Comparison of ENCODE assay signal across 8 cellular contexts in the genomic region with DNA sequence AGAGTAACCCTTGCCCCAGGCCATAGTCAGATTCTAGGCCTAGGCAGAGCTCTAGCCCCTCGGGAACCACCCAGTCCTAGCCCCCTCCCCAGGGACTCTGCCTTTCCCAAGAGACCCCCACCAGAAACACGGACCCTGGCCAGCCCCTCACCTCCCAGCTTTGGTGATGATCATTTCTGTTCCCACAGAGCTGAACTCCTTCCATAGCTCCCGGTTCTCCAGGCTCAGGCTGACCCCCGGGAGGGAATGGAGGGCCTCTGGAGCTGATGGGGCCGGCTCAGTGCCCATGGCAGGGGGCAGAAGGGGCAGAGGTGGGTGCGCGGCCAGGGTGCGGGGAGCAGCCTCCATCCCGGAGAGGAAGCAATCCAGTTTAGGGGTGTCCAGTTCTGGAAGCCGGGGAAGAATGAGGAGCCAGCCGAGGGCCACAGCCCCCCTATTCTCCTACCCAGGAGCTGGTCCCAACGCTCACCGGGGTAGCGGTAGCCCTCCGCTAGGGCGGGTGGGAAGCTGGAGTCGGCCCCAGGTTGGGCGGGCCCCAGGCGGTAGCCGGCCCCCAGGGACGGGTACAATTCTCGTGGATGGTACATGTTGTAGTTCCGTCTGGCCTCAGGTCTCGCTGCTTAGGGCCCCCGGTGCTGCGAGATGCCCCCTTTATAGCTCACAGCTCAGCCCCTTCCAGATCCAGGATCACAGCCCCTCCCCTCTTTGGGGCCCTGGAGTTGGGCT. TPM values are rescaled to one million over a fixed set of nuclear protein-coding genes. Genes with fewer than 3 reads are reported as not detected.
A peak's percentile ranks its signal among the peaks of the same experiment; 100 is the strongest.
DNase-seq lines count a peak whose midpoint lies in the region; ATAC-seq, FAIRE-seq and TF ChIP-seq lines count a peak whose summit lies in the region.

No MANE protein-coding gene starts in this region.

- BruUV-seq in GM12878 (replicated peaks; lab: Mats Ljungman, UMichigan) = no TSS peak

- no peak for DNase-seq in activated T-cell treated with anti-CD3 and anti-CD28 coated beads, Interleukin-2, amount 50 U/mL, for 72 hours
- DNase-seq in activated T-cell treated with anti-CD3 and anti-CD28 coated beads, Interleukin-2, amount 50 U/mL, for 48 hours = no peak
- DNase-seq in GM12878 (ENCODE audit: low read depth, low spot score) = no peak
- DNase-seq in mucosa of descending colon = peak in 2 of 3 donors; percentile 51 to 61
- DNase-seq in transverse colon = no peak
- no peak for DNase-seq in SKM-1 treated with dmso at 0.1 percent for 144 hours (lab: John Stamatoyannopoulos, UW; ENCODE audit: unreplicated experiment)

- SMC1A ChIA-PET in GM12878 (lab: Charles Lee; ENCODE audit: uncharacterized antibody, unreplicated experiment) = interaction anchor here (1.3 to 3.4 kb wide), 5 partner anchors 9 to 318 kb away, joined by 3 to 18 read pairs (median 5); a partner anchor contains a TSS

- H3K27me3 ChIP-seq in GM12878 (replicated peaks in 1 of 2; ENCODE audit: control insufficient read depth in 2 of 2, insufficient read depth in 2 of 2, low read length in 1 of 2) (no peaks in the 10 kb centered on the region), transverse colon (no peaks in the 10 kb centered on the region)

- no peaks in the 10 kb centered on the region for H4K20me1 ChIP-seq in GM12878 (ENCODE audit: control insufficient read depth, insufficient read depth)

- in situ Hi-C loops in GM12878 (cut with MboI) = loop anchor here (5.0 to 25.0 kb wide), 2 partner anchors 317 to 1797 kb away; a partner anchor contains a TSS
- in situ Hi-C loops in transverse colon (cut with MboI; ENCODE audit: low pct_ligation_motif_present in 1 of 4, low pct_unique_long_range_greater_than_20kb in 1 of 4, low sequenced_read_pairs in 3 of 4) = loop anchor here in 2 of 4 donors (25.0 kb wide), 2 partner anchors 322 to 547 kb away; a partner anchor contains a TSS

- H3K36me3 ChIP-seq in GM12878 (ENCODE audit: control insufficient read depth in 2 of 2, insufficient read depth in 2 of 2, low read length in 1 of 2) = peaks cover 0 to 1% of the 10 kb centered on the region in 2 experiments; a peak in 1 of 4 replicates
- H3K36me3 ChIP-seq in mucosa of descending colon (ENCODE audit: low read depth) = no peaks in the 10 kb centered on the region
- no peaks in the 10 kb centered on the region for H3K36me3 ChIP-seq in transverse colon

- no peak overlapping the region; the same call in 1 of the 2 replicates for H2AFZ ChIP-seq in GM12878 (ENCODE audit: control insufficient read depth, low read depth, low read length)

- peaks cover 58% of the 10 kb centered on the region for H3K4me1 Mint-ChIP-seq in activated T-cell treated with anti-CD3 and anti-CD28 coated beads, Interleukin-2, amount 50 U/mL, for 72 hours (ENCODE audit: low read depth)

- 77% methylated on average over 26 of the region's 26 CpGs for WGBS in GM12878 (ENCODE audit: insufficient coverage, insufficient replicate concordance, low lambda C conversion rate, missing lambda C conversion rate)
- 71% methylated on average over 26 of the region's 26 CpGs; no CpG with 5 or more reads in 1 of the 2 donors for WGBS in transverse colon (ENCODE audit: low coverage in 1 of 2), 2 donors

- ATAC-seq in activated T-cell treated with anti-CD3 and anti-CD28 coated beads, Interleukin-2, amount 50 U/mL, for 72 hours (replicated peaks in 1 of 2) = no peak
- ATAC-seq in GM12878 = no peak
- no peak for ATAC-seq in mucosa of descending colon
- no peak for ATAC-seq in HG03565 (IDR thresholded peaks at IDR 0.05; ENCODE audit: unreplicated experiment)
- no peak for ATAC-seq in GM18858 (IDR thresholded peaks at IDR 0.05; ENCODE audit: unreplicated experiment)

- peak overlapping the region; percentile 97; the same call in 1 of the 2 replicates for H3K4me2 ChIP-seq in GM12878 (ENCODE audit: control insufficient read depth, insufficient read depth)

- peaks cover 2% of the 10 kb centered on the region; the same call in 1 of the 2 replicates for H3K79me2 ChIP-seq in GM12878 (ENCODE audit: control insufficient read depth, insufficient read depth, low read length)

- TF ChIP-seq RAD21 in GM12878 (IDR thresholded peaks at IDR 0.05; ENCODE audit: insufficient read depth, low read depth, low read length) = no peak

- no peak for TF ChIP-seq EP300 in GM12878 (IDR thresholded peaks at IDR 0.05; ENCODE audit: borderline replicate concordance in 1 of 2, control insufficient read depth in 1 of 2, low read depth in 2 of 2, low read length in 2 of 2)
- TF ChIP-seq EP300 in transverse colon (IDR thresholded peaks at IDR 0.05; ENCODE audit: low read depth) = no peak

- H3K27ac Mint-ChIP-seq in activated T-cell treated with anti-CD3 and anti-CD28 coated beads, Interleukin-2, amount 50 U/mL, for 72 hours = no peak overlapping the region

- H3K27ac ChIP-seq in GM12878 (ENCODE audit: control insufficient read depth, insufficient read depth) (no peak overlapping the region), transverse colon (peak overlapping the region in 3 of 4 donors; percentile 78 to 92 (median 92))

- POLR2A ChIA-PET in GM12878 (lab: Charles Lee) = interaction anchor here (0.6 to 5.3 kb wide), 15 partner anchors 11 to 339 kb away, joined by 3 to 59 read pairs (median 5); a partner anchor contains a TSS

- peak overlapping the region; percentile 42 to 59 for H3K4me3 Mint-ChIP-seq in activated T-cell treated with anti-CD3 and anti-CD28 coated beads, Interleukin-2, amount 50 U/mL, for 72 hours

- H3K4me1 ChIP-seq in GM12878 (ENCODE audit: control insufficient read depth, insufficient read depth, low read length) (peaks cover 22% of the 10 kb centered on the region), mucosa of descending colon (ENCODE audit: low read depth) (peaks cover 28% of the 10 kb centered on the region), transverse colon (peaks cover 25 to 46% (median 34%) of the 10 kb centered on the region in 4 donors)

- H3K4me3 ChIP-seq in GM12878 (peak overlapping the region; percentile 72; the same call in 1 of the 2 replicates), mucosa of descending colon (no peak overlapping the region), transverse colon (peak overlapping the region in 2 of 4 donors; percentile 41 to 67)

- H3K9me3 Mint-ChIP-seq in activated T-cell treated with anti-CD3 and anti-CD28 coated beads, Interleukin-2, amount 50 U/mL, for 72 hours = no peaks in the 10 kb centered on the region

- no peak for TF ChIP-seq CTCF in GM12878 (IDR thresholded peaks at IDR 0.05 in 2 of 3, conservative IDR thresholded peaks at IDR 0.05 in 1 of 3; ENCODE audit: control insufficient read depth in 2 of 3, extremely low read depth in 1 of 3, insufficient read depth in 1 of 3, low read depth in 3 of 3, low read length in 3 of 3)
- TF ChIP-seq CTCF in mucosa of descending colon (IDR thresholded peaks at IDR 0.05) = no peak
- TF ChIP-seq CTCF in transverse colon (IDR thresholded peaks at IDR 0.05) = no peak

- no peak for FAIRE-seq in GM12878 (lab: Jason Lieb, UNC)

- H3K36me3 Mint-ChIP-seq in activated T-cell treated with anti-CD3 and anti-CD28 coated beads, Interleukin-2, amount 50 U/mL, for 72 hours (ENCODE audit: insufficient read depth in 2 of 2) = peaks cover 7 to 16% of the 10 kb centered on the region in 2 donors

- RAD21 ChIA-PET in GM12878 (lab: Charles Lee; ENCODE audit: unreplicated experiment) = interaction anchor here (0.7 to 3.7 kb wide), 16 partner anchors 21 to 545 kb away, joined by 3 to 42 read pairs (median 7); a partner anchor contains a TSS

- H3K9me3 ChIP-seq in GM12878 (replicated peaks; ENCODE audit: control insufficient read depth, insufficient read depth, low read length) (no peaks in the 10 kb centered on the region), mucosa of descending colon (no peaks in the 10 kb centered on the region), transverse colon (no peaks in the 10 kb centered on the region)

- intact Hi-C loops in GM12878 (cut with micrococcal nuclease; ENCODE audit: unreplicated experiment) = loop anchor here (5.0 to 10.0 kb wide), 2 partner anchors 264 to 317 kb away; a partner anchor contains a TSS
- intact Hi-C loops in mucosa of descending colon (cut with DNase I, micrococcal nuclease) = no loop called here
- intact Hi-C loops in transverse colon (cut with DNase I; ENCODE audit: low total_unique reads) = no loop called here

- TF ChIP-seq POLR2A in GM12878 (IDR thresholded peaks at IDR 0.05; ENCODE audit: low read depth, low read length) = no peak
- no peak for TF ChIP-seq POLR2A in transverse colon (IDR thresholded peaks at IDR 0.05)

- H3K9ac ChIP-seq in GM12878 (ENCODE audit: control insufficient read depth, insufficient read depth, low read length) = no peak overlapping the region

- CTCF ChIA-PET in GM12878 (lab: Yijun Ruan, JAX) = interaction anchor here (0.8 to 6.8 kb wide), 19 partner anchors 10 to 606 kb away, joined by 3 to 77 read pairs (median 10); a partner anchor contains a TSS

- H3K27me3 Mint-ChIP-seq in activated T-cell treated with anti-CD3 and anti-CD28 coated beads, Interleukin-2, amount 50 U/mL, for 72 hours (ENCODE audit: low read depth) = no peaks in the 10 kb centered on the region

RNA-seq across cellular contexts. Expression of a gene that starts 1.0 kb away (rescaled TPM):
- total RNA-seq in activated T-cell treated with anti-CD3 and anti-CD28 coated beads, Interleukin-2, amount 50 U/mL, for 72 hours = 1 to 10 TPM; 4.2 to 5.8 TPM
- 3.5 and 5.1 TPM in 2 replicates for total RNA-seq in GM12878 (2013; cell fraction: nucleolus; rRNA removed)
- total RNA-seq in GM12878 (2014; rRNA removed) = 0.40 and 0.44 TPM in 2 replicates
- 0.09 and 0.18 TPM in 2 replicates for total RNA-seq in GM12878 (2014; rRNA removed; fragmentation: Illumina TruSeq; extraction: Trizol)
- 0.54 and 1.0 TPM in 2 replicates for total RNA-seq in GM12878 (2021)
- 0.35 TPM for polyA plus RNA-seq in GM12878 (2011; ENCODE audit: low read depth)
- polyA plus RNA-seq in GM12878 (2011; rRNA removed) = 0.19 and 0.39 TPM in 2 replicates
- polyA plus RNA-seq in GM12878 (2011; cell fraction: cytosol; rRNA removed) = 0.49 and 0.57 TPM in 2 replicates
- polyA plus RNA-seq in GM12878 (2011; cell fraction: nucleus; rRNA removed) = 2.5 and 2.6 TPM in 2 replicates
- polyA plus RNA-seq in GM12878 (2012) = 1.3 and 1.7 TPM in 2 replicates
- polyA plus RNA-seq in GM12878 (2014; fragmentation: Illumina TruSeq; extraction: Trizol) = 0.24 TPM in 1 of 2 replicates, not detected in the other
- not detected for polyA plus RNA-seq in GM12878 (2014; fragmentation: Nextera tagmentation; extraction: Ambion mirVana)
- 0.20 and 0.90 TPM in 2 replicates for polyA plus RNA-seq in GM12878 (2014; rRNA removed)
- under 1 TPM; 0.08 to 0.15 TPM for polyA plus RNA-seq in GM12878 (2016; fragmentation: Nextera tagmentation; extraction: Ambion mirVana)
- 1.1 TPM in 1 of 2 replicates, not detected in the other for polyA minus RNA-seq in GM12878 (2011; rRNA and poly(A)+ RNA removed)
- polyA minus RNA-seq in GM12878 (2011; cell fraction: cytosol; rRNA and poly(A)+ RNA removed) = not detected in 2 replicates
- 1.3 and 1.8 TPM in 2 replicates for polyA minus RNA-seq in GM12878 (2011; cell fraction: nucleus; rRNA and poly(A)+ RNA removed)
- total RNA-seq in mucosa of descending colon = 1 to 10 TPM in 1 of 3 donors, under 1 TPM in 2; 0.63 to 1.9 (median 0.90) TPM
- total RNA-seq in transverse colon = 1 to 10 TPM in 1 of 4 donors, under 1 TPM in 1, not detected in 2; 0.82 to 2.2 TPM

RNA-seq across cellular contexts. Expression of a gene that starts 5.2 kb away (rescaled TPM):
- total RNA-seq in activated T-cell treated with anti-CD3 and anti-CD28 coated beads, Interleukin-2, amount 50 U/mL, for 72 hours = 10 to 100 TPM; 60.2 to 77.8 TPM
- 16.5 and 18.6 TPM in 2 replicates for total RNA-seq in GM12878 (2013; cell fraction: nucleolus; rRNA removed)
- total RNA-seq in GM12878 (2014; rRNA removed) = 7.5 and 11.5 TPM in 2 replicates
- 5.1 and 5.3 TPM in 2 replicates for total RNA-seq in GM12878 (2014; rRNA removed; fragmentation: Illumina TruSeq; extraction: Trizol)
- 13.3 and 13.8 TPM in 2 replicates for total RNA-seq in GM12878 (2021)
- polyA plus RNA-seq in GM12878 (2011; ENCODE audit: low read depth) = 17.1 TPM
- polyA plus RNA-seq in GM12878 (2011; rRNA removed) = 7.3 and 12.7 TPM in 2 replicates
- polyA plus RNA-seq in GM12878 (2011; cell fraction: cytosol; rRNA removed) = 23.5 and 24.7 TPM in 2 replicates
- 30.2 and 30.8 TPM in 2 replicates for polyA plus RNA-seq in GM12878 (2011; cell fraction: nucleus; rRNA removed)
- 59.4 and 63.5 TPM in 2 replicates for polyA plus RNA-seq in GM12878 (2012)
- 1.6 and 6.2 TPM in 2 replicates for polyA plus RNA-seq in GM12878 (2014; fragmentation: Illumina TruSeq; extraction: Trizol)
- polyA plus RNA-seq in GM12878 (2014; fragmentation: Nextera tagmentation; extraction: Ambion mirVana) = 1 to 10 TPM; 1.3 to 3.1 TPM
- polyA plus RNA-seq in GM12878 (2014; rRNA removed) = 18.0 and 25.0 TPM in 2 replicates
- polyA plus RNA-seq in GM12878 (2016; fragmentation: Nextera tagmentation; extraction: Ambion mirVana) = 10 to 100 TPM; 19.1 to 22.0 TPM
- 5.0 and 8.5 TPM in 2 replicates for polyA minus RNA-seq in GM12878 (2011; rRNA and poly(A)+ RNA removed)
- polyA minus RNA-seq in GM12878 (2011; cell fraction: cytosol; rRNA and poly(A)+ RNA removed) = 4.7 and 4.9 TPM in 2 replicates
- 6.9 and 12.4 TPM in 2 replicates for polyA minus RNA-seq in GM12878 (2011; cell fraction: nucleus; rRNA and poly(A)+ RNA removed)
- 10 to 100 TPM; 30.5 to 78.4 (median 69.3) TPM for total RNA-seq in mucosa of descending colon
- 100 to 1,000 TPM in 3 of 4 donors, 10 to 100 TPM in 1; 90.8 to 154 (median 125) TPM for total RNA-seq in transverse colon

RNA-seq across cellular contexts. Expression of a gene that starts 15.0 kb away (rescaled TPM):
- 100 to 1,000 TPM; 114 to 124 TPM for total RNA-seq in activated T-cell treated with anti-CD3 and anti-CD28 coated beads, Interleukin-2, amount 50 U/mL, for 72 hours
- total RNA-seq in GM12878 (2013; cell fraction: nucleolus; rRNA removed) = 25.0 and 30.4 TPM in 2 replicates
- 93.4 and 118 TPM in 2 replicates for total RNA-seq in GM12878 (2014; rRNA removed)
- total RNA-seq in GM12878 (2014; rRNA removed; fragmentation: Illumina TruSeq; extraction: Trizol) = 63.9 and 75.0 TPM in 2 replicates
- total RNA-seq in GM12878 (2021) = 130 and 132 TPM in 2 replicates
- polyA plus RNA-seq in GM12878 (2011; ENCODE audit: low read depth) = 59.0 TPM
- 73.0 and 143 TPM in 2 replicates for polyA plus RNA-seq in GM12878 (2011; rRNA removed)
- 224 and 278 TPM in 2 replicates for polyA plus RNA-seq in GM12878 (2011; cell fraction: cytosol; rRNA removed)
- 130 and 151 TPM in 2 replicates for polyA plus RNA-seq in GM12878 (2011; cell fraction: nucleus; rRNA removed)
- 94.4 and 102 TPM in 2 replicates for polyA plus RNA-seq in GM12878 (2012)
- polyA plus RNA-seq in GM12878 (2014; fragmentation: Illumina TruSeq; extraction: Trizol) = 34.5 and 83.7 TPM in 2 replicates
- 10 to 100 TPM in 1 of 2 experiments, 1 to 10 TPM in 1; 2.7 to 18.8 TPM for polyA plus RNA-seq in GM12878 (2014; fragmentation: Nextera tagmentation; extraction: Ambion mirVana)
- polyA plus RNA-seq in GM12878 (2014; rRNA removed) = 165 and 178 TPM in 2 replicates
- polyA plus RNA-seq in GM12878 (2016; fragmentation: Nextera tagmentation; extraction: Ambion mirVana) = 100 to 1,000 TPM; 194 to 240 TPM
- 341 and 402 TPM in 2 replicates for polyA minus RNA-seq in GM12878 (2011; rRNA and poly(A)+ RNA removed)
- 82.1 and 104 TPM in 2 replicates for polyA minus RNA-seq in GM12878 (2011; cell fraction: cytosol; rRNA and poly(A)+ RNA removed)
- 27.3 and 42.2 TPM in 2 replicates for polyA minus RNA-seq in GM12878 (2011; cell fraction: nucleus; rRNA and poly(A)+ RNA removed)
- 100 to 1,000 TPM in 2 of 3 donors, 10 to 100 TPM in 1; 71.7 to 109 (median 102) TPM for total RNA-seq in mucosa of descending colon
- total RNA-seq in transverse colon = 10 to 100 TPM; 17.7 to 92.3 (median 74.3) TPM

RNA-seq across cellular contexts. Expression of a gene that starts 22.6 kb away (rescaled TPM):
- total RNA-seq in activated T-cell treated with anti-CD3 and anti-CD28 coated beads, Interleukin-2, amount 50 U/mL, for 72 hours = 10 to 100 TPM; 13.9 to 20.5 TPM
- total RNA-seq in GM12878 (2013; cell fraction: nucleolus; rRNA removed) = 4.3 and 4.6 TPM in 2 replicates
- 0.65 and 1.9 TPM in 2 replicates for total RNA-seq in GM12878 (2014; rRNA removed)
- total RNA-seq in GM12878 (2014; rRNA removed; fragmentation: Illumina TruSeq; extraction: Trizol) = 0.98 and 1.1 TPM in 2 replicates
- 1.9 and 3.3 TPM in 2 replicates for total RNA-seq in GM12878 (2021)
- 0.97 TPM for polyA plus RNA-seq in GM12878 (2011; ENCODE audit: low read depth)
- 0.53 and 1.4 TPM in 2 replicates for polyA plus RNA-seq in GM12878 (2011; rRNA removed)
- 0.58 and 0.65 TPM in 2 replicates for polyA plus RNA-seq in GM12878 (2011; cell fraction: cytosol; rRNA removed)
- 12.1 and 13.3 TPM in 2 replicates for polyA plus RNA-seq in GM12878 (2011; cell fraction: nucleus; rRNA removed)
- polyA plus RNA-seq in GM12878 (2012) = 2.4 and 3.1 TPM in 2 replicates
- polyA plus RNA-seq in GM12878 (2014; fragmentation: Illumina TruSeq; extraction: Trizol) = 0.81 and 0.85 TPM in 2 replicates
- polyA plus RNA-seq in GM12878 (2014; fragmentation: Nextera tagmentation; extraction: Ambion mirVana) = under 1 TPM; 0.37 to 0.95 TPM
- 2.3 and 2.7 TPM in 2 replicates for polyA plus RNA-seq in GM12878 (2014; rRNA removed)
- polyA plus RNA-seq in GM12878 (2016; fragmentation: Nextera tagmentation; extraction: Ambion mirVana) = under 1 TPM; 0.29 to 0.53 TPM
- 0.22 and 0.62 TPM in 2 replicates for polyA minus RNA-seq in GM12878 (2011; rRNA and poly(A)+ RNA removed)
- polyA minus RNA-seq in GM12878 (2011; cell fraction: cytosol; rRNA and poly(A)+ RNA removed) = not detected in 2 replicates
- polyA minus RNA-seq in GM12878 (2011; cell fraction: nucleus; rRNA and poly(A)+ RNA removed) = 0.85 and 2.6 TPM in 2 replicates
- 10 to 100 TPM; 29.6 to 75.3 (median 51.7) TPM for total RNA-seq in mucosa of descending colon
- total RNA-seq in transverse colon = 10 to 100 TPM in 3 of 4 donors, 1 to 10 TPM in 1; 9.4 to 33.3 (median 30.4) TPM

RNA-seq across cellular contexts. Expression of a gene that starts 25.2 kb away (rescaled TPM):
- 100 to 1,000 TPM; 857 to 918 TPM for total RNA-seq in activated T-cell treated with anti-CD3 and anti-CD28 coated beads, Interleukin-2, amount 50 U/mL, for 72 hours
- total RNA-seq in GM12878 (2013; cell fraction: nucleolus; rRNA removed) = 235 and 245 TPM in 2 replicates
- total RNA-seq in GM12878 (2014; rRNA removed) = 1,247 and 1,393 TPM in 2 replicates
- 804 and 922 TPM in 2 replicates for total RNA-seq in GM12878 (2014; rRNA removed; fragmentation: Illumina TruSeq; extraction: Trizol)
- total RNA-seq in GM12878 (2021) = 1,355 and 1,356 TPM in 2 replicates
- polyA plus RNA-seq in GM12878 (2011; ENCODE audit: low read depth) = 1,146 TPM
- polyA plus RNA-seq in GM12878 (2011; rRNA removed) = 672 and 1,081 TPM in 2 replicates
- 1,688 and 1,856 TPM in 2 replicates for polyA plus RNA-seq in GM12878 (2011; cell fraction: cytosol; rRNA removed)
- 1,192 and 1,238 TPM in 2 replicates for polyA plus RNA-seq in GM12878 (2011; cell fraction: nucleus; rRNA removed)
- 1,728 and 2,147 TPM in 2 replicates for polyA plus RNA-seq in GM12878 (2012)
- polyA plus RNA-seq in GM12878 (2014; fragmentation: Illumina TruSeq; extraction: Trizol) = 300 and 751 TPM in 2 replicates
- 100 to 1,000 TPM; 218 to 335 TPM for polyA plus RNA-seq in GM12878 (2014; fragmentation: Nextera tagmentation; extraction: Ambion mirVana)
- 1,109 and 1,522 TPM in 2 replicates for polyA plus RNA-seq in GM12878 (2014; rRNA removed)
- polyA plus RNA-seq in GM12878 (2016; fragmentation: Nextera tagmentation; extraction: Ambion mirVana) = 1,000 to 10,000 TPM; 2,119 to 2,339 TPM
- polyA minus RNA-seq in GM12878 (2011; rRNA and poly(A)+ RNA removed) = 879 and 1,597 TPM in 2 replicates
- 780 and 912 TPM in 2 replicates for polyA minus RNA-seq in GM12878 (2011; cell fraction: cytosol; rRNA and poly(A)+ RNA removed)
- polyA minus RNA-seq in GM12878 (2011; cell fraction: nucleus; rRNA and poly(A)+ RNA removed) = 308 and 419 TPM in 2 replicates
- 1,000 to 10,000 TPM; 1,235 to 2,016 (median 1,778) TPM for total RNA-seq in mucosa of descending colon
- 1,000 to 10,000 TPM in 2 of 4 donors, 100 to 1,000 TPM in 2; 778 to 1,392 (median 1,174) TPM for total RNA-seq in transverse colon

Comparison
In these comparisons a context has a peak if more than half of its experiments do, and no peak if none do; other contexts are left out.
1. DNase-seq: peak in mucosa of descending colon (2 of 3); none in activated T-cell treated with anti-CD3 and anti-CD28 coated beads, Interleukin-2, amount 50 U/mL, for 72 hours (0 of 2), activated T-cell treated with anti-CD3 and anti-CD28 coated beads, Interleukin-2, amount 50 U/mL, for 48 hours (0 of 2), GM12878 (single experiment), transverse colon (single experiment) and SKM-1 treated with dmso at 0.1 percent for 144 hours (single experiment).